ENCODE assay signal across 13 cellular contexts in genomic region chr4:105509291-105509690, GRCh38. TPM values are rescaled to one million over a fixed set of nuclear protein-coding genes. Genes with fewer than 3 reads are reported as not detected.
DNase-seq lines count a peak whose midpoint lies in the region; ATAC-seq, FAIRE-seq and TF ChIP-seq lines count a peak whose summit lies in the region.
"Had no signal": no experiment of that assay in that cellular context is flagged by ENCODE, and none has a peak within 500 bp of the region (broad histone marks: within the 10 kb centered on the region; RNA-seq: fewer than 3 reads in every experiment).

No MANE protein-coding gene starts in this region.

- H3K4me1 ChIP-seq in GM12878 (ENCODE audit: control insufficient read depth, insufficient read depth, low read length) = peaks cover 8% of the 10 kb centered on the region; the same call in 1 of the 2 replicates
- H3K4me1 ChIP-seq in mucosa of descending colon (ENCODE audit: low read depth) = no peaks in the 10 kb centered on the region
- H3K4me1 ChIP-seq: pancreas had no signal

- in situ Hi-C loops in GM12878 (cut with MboI) = no loop called here

- WGBS in GM12878 (ENCODE audit: insufficient coverage, insufficient replicate concordance, low lambda C conversion rate, missing lambda C conversion rate) = 0% methylated on average over 1 of the region's 1 CpG

- TF ChIP-seq EP300 in GM12878 (IDR thresholded peaks at IDR 0.05; ENCODE audit: borderline replicate concordance in 1 of 2, control insufficient read depth in 1 of 2, low read depth in 2 of 2, low read length in 2 of 2) = peak; percentile 18 to 78; a peak in 2 of 4 replicates

- no peak overlapping the region for H3K4me3 ChIP-seq in GM12878
- H3K4me3 ChIP-seq in mucosa of descending colon = no peak overlapping the region
- H3K4me3 ChIP-seq: pancreas, SK-N-MC had no signal

- CTCF ChIA-PET in GM12878 (lab: Yijun Ruan, JAX) = interaction anchor here (0.6 to 2.5 kb wide), 3 partner anchors 12 to 244 kb away, joined by 3 to 7 read pairs (median 4); no protein-coding TSS in a partner anchor

- POLR2A ChIA-PET in GM12878 (lab: Charles Lee) = interaction anchor here (0.7 kb wide), 1 partner anchor 81 kb away, joined by 4 read pairs; no protein-coding TSS in a partner anchor

- intact Hi-C loops in GM12878 (cut with micrococcal nuclease; ENCODE audit: unreplicated experiment) = loop anchor here (1.0 to 10.0 kb wide), 2 partner anchors 85 to 686 kb away; no protein-coding TSS in a partner anchor
- intact Hi-C loops in mucosa of descending colon (cut with DNase I, micrococcal nuclease) = no loop called here

- no TSS peak for BruUV-seq in GM12878 (replicated peaks; lab: Mats Ljungman, UMichigan)

- H3K9ac ChIP-seq in GM12878 (ENCODE audit: control insufficient read depth, insufficient read depth, low read length) = no peak overlapping the region

- H3K9me3 ChIP-seq in GM12878 (replicated peaks; ENCODE audit: control insufficient read depth, insufficient read depth, low read length) (no peaks in the 10 kb centered on the region), mucosa of descending colon (no peaks in the 10 kb centered on the region)
- H3K9me3 ChIP-seq: pancreas had no signal

- peak; percentile 80 for FAIRE-seq in GM12878 (lab: Jason Lieb, UNC)
- FAIRE-seq: pancreas had no signal

- H3K36me3 ChIP-seq in GM12878 (ENCODE audit: control insufficient read depth in 2 of 2, insufficient read depth in 2 of 2, low read length in 1 of 2) = no peaks in the 10 kb centered on the region
- H3K36me3 ChIP-seq in mucosa of descending colon (ENCODE audit: low read depth) = no peaks in the 10 kb centered on the region
- H3K36me3 ChIP-seq: pancreas had no signal

- no peak overlapping the region for H2AFZ ChIP-seq in GM12878 (ENCODE audit: control insufficient read depth, low read depth, low read length)

- SMC1A ChIA-PET in GM12878 (lab: Charles Lee; ENCODE audit: uncharacterized antibody, unreplicated experiment) = interaction anchor here (0.6 to 2.7 kb wide), 2 partner anchors 156 to 272 kb away, joined by 3 to 15 read pairs; no protein-coding TSS in a partner anchor

- no peaks in the 10 kb centered on the region for H4K20me1 ChIP-seq in GM12878 (ENCODE audit: control insufficient read depth, insufficient read depth)

- RAD21 ChIA-PET in GM12878 (lab: Charles Lee; ENCODE audit: unreplicated experiment) = no interaction called here

- no peak for TF ChIP-seq RAD21 in GM12878 (IDR thresholded peaks at IDR 0.05; ENCODE audit: insufficient read depth, low read depth, low read length)

- H3K4me2 ChIP-seq in GM12878 (ENCODE audit: control insufficient read depth, insufficient read depth) = no peak overlapping the region

- no peak for TF ChIP-seq POLR2A in GM12878 (IDR thresholded peaks at IDR 0.05; ENCODE audit: low read depth, low read length)

- DNase-seq in GM12878 (ENCODE audit: low read depth, low spot score) (peak; percentile 20), mucosa of descending colon (no peak), DMS153 (lab: John Stamatoyannopoulos, UW) (no peak), EL (no peak), NCI-H69 (lab: John Stamatoyannopoulos, UW) (no peak)
- DNase-seq: HCEC 1CT, left ventricle myocardium superior, NCI-H1930, pancreas had no signal

- ATAC-seq in GM18868 (IDR thresholded peaks at IDR 0.05; ENCODE audit: unreplicated experiment) (peak; percentile 96), GM21576 (IDR thresholded peaks at IDR 0.05; ENCODE audit: unreplicated experiment) (peak; percentile 96), HG03175 (IDR thresholded peaks at IDR 0.05; ENCODE audit: unreplicated experiment) (peak; percentile 99), GM12878 (peak; percentile 96), mucosa of descending colon (no peak)
- ATAC-seq: left ventricle myocardium superior, pancreas had no signal

- no peaks in the 10 kb centered on the region for H3K27me3 ChIP-seq in GM12878 (replicated peaks in 1 of 2; ENCODE audit: control insufficient read depth in 2 of 2, insufficient read depth in 2 of 2, low read length in 1 of 2)
- H3K27me3 ChIP-seq: pancreas had no signal

- no peaks in the 10 kb centered on the region for H3K79me2 ChIP-seq in GM12878 (ENCODE audit: control insufficient read depth, insufficient read depth, low read length)

- TF ChIP-seq CTCF in GM12878 (IDR thresholded peaks at IDR 0.05 in 2 of 3, conservative IDR thresholded peaks at IDR 0.05 in 1 of 3; ENCODE audit: control insufficient read depth in 2 of 3, extremely low read depth in 1 of 3, insufficient read depth in 1 of 3, low read depth in 3 of 3, low read length in 3 of 3) = no peak
- TF ChIP-seq CTCF in mucosa of descending colon (IDR thresholded peaks at IDR 0.05) = no peak

- H3K27ac ChIP-seq in GM12878 (ENCODE audit: control insufficient read depth, insufficient read depth) = no peak overlapping the region
- H3K27ac ChIP-seq: pancreas, SK-N-MC had no signal

TF ChIP-seq in GM12878, 131 proteins besides CTCF, POLR2A, EP300 and RAD21 (continues in another document):
- no peak for TF ChIP-seq MTA3 (IDR thresholded peaks at IDR 0.05; ENCODE audit: borderline replicate concordance, low read length)
- no peak for TF ChIP-seq SIX5 (IDR thresholded peaks at IDR 0.05; ENCODE audit: low read depth, low read length, severe bottlenecking)
- TF ChIP-seq HDAC6 (IDR thresholded peaks at IDR 0.05; ENCODE audit: unreplicated experiment) = no peak
- TF ChIP-seq RELB (IDR thresholded peaks at IDR 0.05; ENCODE audit: low read depth) = peak; percentile 65
- TF ChIP-seq MXI1 (IDR thresholded peaks at IDR 0.05; ENCODE audit: low read depth, low read length) = no peak
- no peak for TF ChIP-seq PML (IDR thresholded peaks at IDR 0.05; ENCODE audit: low read length)
- TF ChIP-seq ETV6 (conservative IDR thresholded peaks at IDR 0.05 in 1 of 2, IDR thresholded peaks at IDR 0.05 in 1 of 2; ENCODE audit: borderline replicate concordance in 1 of 2, low read depth in 1 of 2) = no peak
- TF ChIP-seq IKZF1 (conservative IDR thresholded peaks at IDR 0.05) = peak; percentile 74
- no peak for TF ChIP-seq SREBF2 (IDR thresholded peaks at IDR 0.05; ENCODE audit: low read length)
- TF ChIP-seq CEBPB (IDR thresholded peaks at IDR 0.05; ENCODE audit: borderline replicate concordance in 1 of 2, low read depth in 2 of 2, low read length in 2 of 2) = no peak; a peak in 1 of 4 replicates
- TF ChIP-seq ZNF622 (IDR thresholded peaks at IDR 0.05) = no peak
- no peak for TF ChIP-seq MEF2B (IDR thresholded peaks at IDR 0.05; ENCODE audit: partially characterized antibody, poor library complexity, severe bottlenecking)
- no peak for TF ChIP-seq ZZZ3 (IDR thresholded peaks at IDR 0.05; ENCODE audit: control insufficient read depth, insufficient read length, low read depth)

RNA-seq across cellular contexts. Expression of gene PPA2, which starts 35.4 kb away (rescaled TPM):
- total RNA-seq in GM12878 (2013; cell fraction: nucleolus; rRNA removed) = 159 and 163 TPM in 2 replicates
- total RNA-seq in GM12878 (2014; rRNA removed) (118 and 136 TPM in 2 replicates), GM12878 (2014; rRNA removed; fragmentation: Illumina TruSeq; extraction: Trizol) (94.8 and 96.9 TPM in 2 replicates), GM12878 (2021) (127 and 128 TPM in 2 replicates), mucosa of descending colon (100 to 1,000 TPM in 1 of 3 donors, 10 to 100 TPM in 2; 78.3 to 130 (median 91.2) TPM)
- polyA plus RNA-seq in GM12878 (2011; ENCODE audit: low read depth) = 39.2 TPM
- polyA plus RNA-seq in GM12878 (2011; rRNA removed) (138 and 219 TPM in 2 replicates), GM12878 (2014; fragmentation: Illumina TruSeq; extraction: Trizol) (93.8 and 125 TPM in 2 replicates), GM12878 (2014; fragmentation: Nextera tagmentation; extraction: Ambion mirVana) (100 to 1,000 TPM; 196 to 205 TPM), GM12878 (2014; rRNA removed) (121 and 153 TPM in 2 replicates), GM12878 (2016; fragmentation: Nextera tagmentation; extraction: Ambion mirVana) (100 to 1,000 TPM; 286 to 293 TPM)
- polyA plus RNA-seq in GM12878 (2011; cell fraction: cytosol; rRNA removed) = 51.1 and 68.6 TPM in 2 replicates
- polyA plus RNA-seq in GM12878 (2011; cell fraction: nucleus; rRNA removed) = 56.7 and 64.4 TPM in 2 replicates
- 63.9 and 102 TPM in 2 replicates for polyA plus RNA-seq in GM12878 (2012)
- 35.4 and 38.7 TPM in 2 replicates for polyA minus RNA-seq in GM12878 (2011; rRNA and poly(A)+ RNA removed)
- polyA minus RNA-seq in GM12878 (2011; cell fraction: cytosol; rRNA and poly(A)+ RNA removed) = 26.7 and 43.6 TPM in 2 replicates
- 79.2 and 114 TPM in 2 replicates for polyA minus RNA-seq in GM12878 (2011; cell fraction: nucleus; rRNA and poly(A)+ RNA removed)

RNA-seq across cellular contexts. Expression of gene ARHGEF38, which starts 43.1 kb away (rescaled TPM):
- 0.06 TPM in 1 of 2 replicates, not detected in the other for total RNA-seq in GM12878 (2013; cell fraction: nucleolus; rRNA removed)
- under 0.01 and 0.11 TPM in 2 replicates for total RNA-seq in GM12878 (2014; rRNA removed)
- total RNA-seq in GM12878 (2014; rRNA removed; fragmentation: Illumina TruSeq; extraction: Trizol) = 0.05 TPM in 1 of 2 replicates, not detected in the other
- not detected in 2 replicates for total RNA-seq in GM12878 (2021)
- not detected for polyA plus RNA-seq in GM12878 (2011; ENCODE audit: low read depth)
- polyA plus RNA-seq in GM12878 (2011; rRNA removed) = 0.01 TPM in 2 replicates
- polyA plus RNA-seq in GM12878 (2011; cell fraction: cytosol; rRNA removed) = 0.01 TPM in 1 of 2 replicates, not detected in the other
- not detected in 2 replicates for polyA plus RNA-seq in GM12878 (2011; cell fraction: nucleus; rRNA removed)
- polyA plus RNA-seq in GM12878 (2012) = 0.22 TPM in 1 of 2 replicates, not detected in the other
- polyA plus RNA-seq in GM12878 (2014; fragmentation: Illumina TruSeq; extraction: Trizol) = 0.01 TPM in 1 of 2 replicates, not detected in the other
- polyA plus RNA-seq in GM12878 (2014; fragmentation: Nextera tagmentation; extraction: Ambion mirVana) = under 1 TPM; 0.08 to 0.09 TPM
- polyA plus RNA-seq in GM12878 (2014; rRNA removed) = 0.04 and 0.09 TPM in 2 replicates
- polyA plus RNA-seq in GM12878 (2016; fragmentation: Nextera tagmentation; extraction: Ambion mirVana) = 1 to 10 TPM in 1 of 2 experiments, under 1 TPM in 1; 0.48 to 1.1 TPM
- polyA minus RNA-seq in GM12878 (2011; rRNA and poly(A)+ RNA removed) = not detected in 2 replicates
- polyA minus RNA-seq in GM12878 (2011; cell fraction: cytosol; rRNA and poly(A)+ RNA removed) = not detected in 2 replicates
- polyA minus RNA-seq in GM12878 (2011; cell fraction: nucleus; rRNA and poly(A)+ RNA removed) = not detected in 2 replicates
- total RNA-seq in mucosa of descending colon = 10 to 100 TPM in 2 of 3 donors, 1 to 10 TPM in 1; 6.1 to 21.1 (median 17.8) TPM
- total RNA-seq: left ventricle myocardium superior had no signal

Comparison
In these comparisons a context has a peak if more than half of its experiments do, and no peak if none do; other contexts are left out.
1. RNA of gene ARHGEF38, which starts 43.1 kb away (total RNA-seq): 6.1 to 21.1 TPM in mucosa of descending colon; under 0.01 to 0.11 TPM in GM12878; every median in the first group is over 4 times any median in the second.